Comparison of ENCODE assay signal across 29 cellular contexts in the genomic region with DNA sequence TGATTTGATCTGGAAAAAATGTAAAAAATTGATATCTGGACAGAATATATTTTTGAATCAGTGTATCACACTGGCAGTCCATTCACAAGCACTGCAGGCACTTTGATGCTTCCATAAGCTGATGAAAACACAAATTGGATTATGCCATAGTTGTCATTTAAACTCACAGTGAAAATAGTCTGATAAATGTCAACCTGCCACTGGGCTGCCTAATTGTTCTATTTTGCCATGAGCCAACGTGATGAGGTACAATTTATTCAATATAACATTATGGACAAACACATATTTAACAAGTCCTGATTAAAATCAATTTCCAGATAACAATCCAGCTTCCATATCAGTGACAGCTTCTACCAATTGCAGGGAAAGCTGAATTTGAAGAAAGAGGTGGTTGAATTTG.
"Had no signal": no experiment of that assay in that cellular context is flagged by ENCODE, and none has a peak within 500 bp of the region (broad histone marks: within the 10 kb centered on the region; RNA-seq: fewer than 3 reads in every experiment).

No MANE protein-coding gene starts in this region.

- H3K4me3 ChIP-seq: neural progenitor cell, ovary, psoas muscle, right lobe of liver, sigmoid colon, stomach, thoracic aorta, thyroid gland, tibial nerve, upper lobe of left lung, vagina had no signal

- H3K36me3 Mint-ChIP-seq: naive thymus-derived CD8-positive, alpha-beta T cell; natural killer cell treated with Interleukin-12 subunit alpha and Interleukin-12 subunit beta and Interleukin-15 and Interleukin-18, amount 100 ng/mL, for 72 hours; stimulated activated effector memory CD8-positive, alpha-beta T cell treated with anti-CD3 and anti-CD28 coated beads, Interleukin-12 subunit alpha, Interleukin-12 subunit beta, amount 100 ng/mL, for 72 hours; stimulated activated naive B cell treated with anti-CD40 and anti-IgM and Interleukin-4, amounts not matched to agents 10 μg/mL and 1 μg/mL and 100 μg/mL, for 72 hours had no signal

- H3K79me2 ChIP-seq: parathyroid adenoma had no signal

- H3K27ac ChIP-seq: neural progenitor cell, ovary, parathyroid adenoma, psoas muscle, right lobe of liver, sigmoid colon, stomach, thoracic aorta, thyroid gland, tibial nerve, upper lobe of left lung, vagina had no signal

- ATAC-seq: naive thymus-derived CD8-positive, alpha-beta T cell; natural killer cell treated with Interleukin-12 subunit alpha and Interleukin-12 subunit beta and Interleukin-15 and Interleukin-18, amount 100 ng/mL, for 72 hours; psoas muscle; right cardiac atrium; right lobe of liver; stimulated activated effector memory CD8-positive, alpha-beta T cell treated with anti-CD3 and anti-CD28 coated beads, Interleukin-12 subunit alpha, Interleukin-12 subunit beta, amount 100 ng/mL, for 72 hours; stimulated activated naive B cell treated with anti-CD40 and anti-IgM and Interleukin-4, amounts not matched to agents 10 μg/mL and 1 μg/mL and 100 μg/mL, for 72 hours had no signal

- H3K36me3 ChIP-seq: neural progenitor cell, ovary, right lobe of liver, sigmoid colon, stomach, thoracic aorta, thyroid gland, tibial nerve, upper lobe of left lung, vagina had no signal

- H3K9me3 Mint-ChIP-seq: natural killer cell treated with Interleukin-12 subunit alpha and Interleukin-12 subunit beta and Interleukin-15 and Interleukin-18, amount 100 ng/mL, for 72 hours had no signal

- H3K4me1 ChIP-seq: neural progenitor cell, parathyroid adenoma, psoas muscle, right lobe of liver, sigmoid colon, thyroid gland, tibial nerve, upper lobe of left lung, vagina had no signal

- DNase-seq: naive thymus-derived CD8-positive, alpha-beta T cell; nephron progenitor cell; occipital lobe; ovary; posterior cingulate gyrus; psoas muscle; right cardiac atrium; right lobe of liver; sigmoid colon; small intestine; stimulated activated CD4-positive, alpha-beta T cell treated with anti-CD3 and anti-CD28 coated beads, Interleukin-15, amount 100 ng/mL, for 24 hours; stimulated activated CD4-positive, alpha-beta T cell treated with anti-CD3 and anti-CD28 coated beads, Interleukin-2, amount 100 ng/mL, for 24 hours; stimulated activated CD4-positive, alpha-beta T cell treated with anti-CD3 and anti-CD28 coated beads, Interleukin-2, amount 100 ng/mL, for 48 hours; stimulated activated CD4-positive, alpha-beta T cell treated with anti-CD3 and anti-CD28 coated beads, Interleukin-4, amount 100 ng/mL, for 24 hours; stimulated activated naive B cell treated with anti-CD40 and anti-IgM and Interleukin-4, amounts not matched to agents 10 μg/mL and 1 μg/mL and 100 μg/mL, for 72 hours; stimulated activated naive CD4-positive, alpha-beta T cell treated with Interleukin-2 at 50 U/mL for 16 hours; stomach; thyroid gland; trophoblast cell; upper lobe of left lung had no signal

- H3K4me3 Mint-ChIP-seq: naive thymus-derived CD8-positive, alpha-beta T cell; natural killer cell treated with Interleukin-12 subunit alpha and Interleukin-12 subunit beta and Interleukin-15 and Interleukin-18, amount 100 ng/mL, for 72 hours; nephron progenitor cell; neural progenitor cell; stimulated activated effector memory CD8-positive, alpha-beta T cell treated with anti-CD3 and anti-CD28 coated beads, Interleukin-12 subunit alpha, Interleukin-12 subunit beta, amount 100 ng/mL, for 72 hours; stimulated activated naive B cell treated with anti-CD40 and anti-IgM and Interleukin-4, amounts not matched to agents 10 μg/mL and 1 μg/mL and 100 μg/mL, for 72 hours; stimulated activated naive CD8-positive, alpha-beta T cell treated with anti-CD3 and anti-CD28 coated beads, Interleukin-15, Interleukin-2, amounts not matched to agents 100 ng/mL and 50 ng/mL, for 24 hours had no signal

- H3K27ac Mint-ChIP-seq: naive thymus-derived CD8-positive, alpha-beta T cell; natural killer cell treated with Interleukin-12 subunit alpha and Interleukin-12 subunit beta and Interleukin-15 and Interleukin-18, amount 100 ng/mL, for 72 hours; nephron progenitor cell; neural progenitor cell; progenitor cell of endocrine pancreas; stimulated activated effector memory CD8-positive, alpha-beta T cell treated with anti-CD3 and anti-CD28 coated beads, Interleukin-12 subunit alpha, Interleukin-12 subunit beta, amount 100 ng/mL, for 72 hours; stimulated activated naive B cell treated with anti-CD40 and anti-IgM and Interleukin-4, amounts not matched to agents 10 μg/mL and 1 μg/mL and 100 μg/mL, for 72 hours; stimulated activated naive CD8-positive, alpha-beta T cell treated with anti-CD3 and anti-CD28 coated beads, Interleukin-15, Interleukin-2, amounts not matched to agents 100 ng/mL and 50 ng/mL, for 24 hours had no signal

- H3K27me3 ChIP-seq: neural progenitor cell, ovary, right lobe of liver, sigmoid colon, stomach, thyroid gland, tibial nerve, upper lobe of left lung, vagina had no signal

- H3K4me1 Mint-ChIP-seq: naive thymus-derived CD8-positive, alpha-beta T cell; nephron progenitor cell; neural progenitor cell; stimulated activated effector memory CD8-positive, alpha-beta T cell treated with anti-CD3 and anti-CD28 coated beads, Interleukin-12 subunit alpha, Interleukin-12 subunit beta, amount 100 ng/mL, for 72 hours; stimulated activated naive B cell treated with anti-CD40 and anti-IgM and Interleukin-4, amounts not matched to agents 10 μg/mL and 1 μg/mL and 100 μg/mL, for 72 hours had no signal

- H3K4me2 ChIP-seq: neural progenitor cell had no signal

- H3K9ac ChIP-seq: neural progenitor cell, parathyroid adenoma had no signal

- H3K27me3 Mint-ChIP-seq: naive thymus-derived CD8-positive, alpha-beta T cell; natural killer cell treated with Interleukin-12 subunit alpha and Interleukin-12 subunit beta and Interleukin-15 and Interleukin-18, amount 100 ng/mL, for 72 hours; progenitor cell of endocrine pancreas; stimulated activated naive B cell treated with anti-CD40 and anti-IgM and Interleukin-4, amounts not matched to agents 10 μg/mL and 1 μg/mL and 100 μg/mL, for 72 hours; stimulated activated naive CD8-positive, alpha-beta T cell treated with anti-CD3 and anti-CD28 coated beads, Interleukin-15, Interleukin-2, amounts not matched to agents 100 ng/mL and 50 ng/mL, for 24 hours had no signal
